In the genomic region with DNA sequence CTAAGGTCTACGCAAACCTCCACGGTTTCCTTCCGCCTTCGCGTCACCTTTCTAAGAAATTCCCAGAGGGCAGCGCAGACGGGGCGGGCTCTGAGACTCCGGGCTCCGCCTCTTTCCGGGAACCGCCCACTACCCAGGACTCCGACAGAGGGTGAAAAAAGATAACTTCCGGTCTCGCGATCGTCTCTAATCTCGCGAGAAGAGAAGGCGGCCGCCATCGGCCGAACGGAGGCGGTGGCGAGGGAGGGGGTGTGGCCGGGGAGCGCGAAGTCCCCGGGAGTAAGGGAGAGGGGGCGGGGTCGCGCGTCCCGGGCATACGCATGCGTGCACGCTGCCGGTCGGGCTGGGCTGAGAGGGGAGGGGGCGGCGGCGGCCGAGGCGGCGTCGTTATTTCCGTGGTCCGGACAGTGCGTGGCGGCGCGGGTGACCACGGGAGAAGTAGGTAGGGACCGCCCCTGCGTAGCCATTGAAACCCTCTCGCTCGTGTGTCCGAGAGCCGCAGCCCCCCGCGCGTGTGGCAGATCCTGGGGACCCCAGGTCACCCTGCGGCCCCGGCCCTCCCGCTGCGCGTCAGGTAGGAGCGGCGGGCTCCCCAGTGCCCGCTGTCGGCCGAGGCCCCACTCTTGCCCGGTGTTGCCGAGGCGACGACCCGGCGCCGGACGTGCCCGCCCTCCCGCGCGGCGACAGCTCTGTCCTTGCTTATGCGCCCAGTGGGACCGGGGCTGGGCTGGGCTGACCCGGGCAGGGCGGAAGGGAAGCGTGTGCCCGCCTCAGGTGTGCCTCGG, we compare ENCODE assay signal across 8 cellular contexts. TPM values are rescaled to one million over a fixed set of nuclear protein-coding genes. Genes with fewer than 3 reads are reported as not detected.
DNase-seq lines count a peak whose midpoint lies in the region; ATAC-seq and TF ChIP-seq lines count a peak whose summit lies in the region.

A gene (plus strand): TSS at position 315 of the 785 bp plus-strand sequence. CDS start 1,014 bp downstream, outside the sequence.

- H3K27me3 ChIP-seq in adipocyte (replicated peaks; ENCODE audit: control insufficient read depth, insufficient read depth, low read length) (no peaks in the 10 kb centered on the region), parathyroid adenoma (ENCODE audit: control insufficient read depth, insufficient read depth, low read length) (no peaks in the 10 kb centered on the region), tibial nerve (no peaks in the 10 kb centered on the region)

- intact Hi-C loops in Right ventricle myocardium superior (cut with DNase I), result no loop called here

- TF ChIP-seq EP300 in tibial nerve (IDR thresholded peaks at IDR 0.05), result peak; percentile 80 to 95

- H3K4me2 ChIP-seq in parathyroid adenoma (ENCODE audit: low read length), result peak within 1 kb of the TSS; percentile 79

- no peaks in the 10 kb centered on the region for H3K79me2 ChIP-seq in parathyroid adenoma

- TF ChIP-seq POLR2A in tibial nerve (IDR thresholded peaks at IDR 0.05), result peak in 1 of 2 donors; percentile 47

- H3K36me3 ChIP-seq in adipocyte (ENCODE audit: control insufficient read depth, insufficient read depth, low read length, severe bottlenecking) (peaks cover 25% of the 10 kb centered on the region), parathyroid adenoma (ENCODE audit: control insufficient read depth, insufficient read depth, low read length) (no peaks in the 10 kb centered on the region), tibial nerve (peaks cover 0 to 25% (median 0%) of the 10 kb centered on the region in 3 donors)

- TF ChIP-seq CTCF in GM12865 (IDR thresholded peaks at IDR 0.05; ENCODE audit: insufficient read depth, low read depth, low read length, missing control alignments) (no peak), parathyroid adenoma (IDR thresholded peaks at IDR 0.05) (no peak), tibial nerve (IDR thresholded peaks at IDR 0.05) (peak in 1 of 5 experiments; percentile 8)

- H3K4me3 ChIP-seq in GM12865 (ENCODE audit: low read depth, low read length) (peak within 1 kb of the TSS; percentile 77), adipocyte (ENCODE audit: low read length) (peak within 1 kb of the TSS; percentile 90), parathyroid adenoma (ENCODE audit: low read depth, low read length) (peak within 1 kb of the TSS; percentile 75), tibial nerve (peak within 1 kb of the TSS; percentile 72 to 100 (median 82))

- ATAC-seq in HG02798 (IDR thresholded peaks at IDR 0.05; ENCODE audit: poor library complexity, unreplicated experiment) (peak; percentile 89), Right ventricle myocardium superior (ENCODE audit: poor library complexity) (peak; percentile 99)

- 1% methylated on average over 58 to 74 of the region's 93 CpGs for WGBS in tibial nerve, 2 donors

- H3K9me3 ChIP-seq in adipocyte (ENCODE audit: control insufficient read depth, low read length) (no peaks in the 10 kb centered on the region), parathyroid adenoma (ENCODE audit: control insufficient read depth, low read length) (peaks cover 2% of the 10 kb centered on the region), tibial nerve (no peaks in the 10 kb centered on the region)

- peak within 1 kb of the TSS; percentile 90 for H2AFZ ChIP-seq in parathyroid adenoma

- H3K27ac ChIP-seq in parathyroid adenoma (peak within 1 kb of the TSS; percentile 85), tibial nerve (peak within 1 kb of the TSS; percentile 90 to 94 (median 92))

- peak; percentile 99 for DNase-seq in GM12865 (ENCODE audit: low read depth)
- peak; percentile 99 for DNase-seq in NCI-H1436 (lab: John Stamatoyannopoulos, UW)
- peak; percentile 99 for DNase-seq in T follicular helper cell (ENCODE audit: low read depth)
- DNase-seq in adipocyte (ENCODE audit: low read depth), result peak; percentile 99
- DNase-seq in Right ventricle myocardium superior, result peak; percentile 98
- DNase-seq in tibial nerve (ENCODE audit: low spot score in 2 of 2), result peak; percentile 97 to 98

- H3K9ac ChIP-seq in adipocyte (ENCODE audit: low read length) (peak within 1 kb of the TSS; percentile 96), parathyroid adenoma (peak within 1 kb of the TSS; percentile 67)

- peaks cover 25% of the 10 kb centered on the region for H3K4me1 ChIP-seq in adipocyte (ENCODE audit: control insufficient read depth, insufficient read depth, low read length)
- H3K4me1 ChIP-seq in parathyroid adenoma, result peaks cover 3% of the 10 kb centered on the region
- peaks cover 0 to 36% (median 13%) of the 10 kb centered on the region in 4 donors for H3K4me1 ChIP-seq in tibial nerve

RNA-seq across cellular contexts. Expression of the gene that starts here (rescaled TPM):
- 15.5 TPM for total RNA-seq in Right ventricle myocardium superior
- total RNA-seq in tibial nerve, result 10 to 100 TPM; 18.8 to 27.9 (median 22.2) TPM

Comparison
In these comparisons a context has a peak if more than half of its experiments do, and no peak if none do; other contexts are left out.
1. Peak in every context shown above with its lines: DNase-seq, ATAC-seq, H3K4me3 ChIP-seq and H3K27ac ChIP-seq.